In genomic region chr10:6274040-6274439, GRCh38 we compare ENCODE assay signal across 13 cellular contexts.
DNase-seq lines count a peak whose midpoint lies in the region; ATAC-seq and TF ChIP-seq lines count a peak whose summit lies in the region.
"Had no signal": no experiment of that assay in that cellular context is flagged by ENCODE, and none has a peak within 500 bp of the region (broad histone marks: within the 10 kb centered on the region; RNA-seq: fewer than 3 reads in every experiment).

No MANE protein-coding gene starts in this region.

- intact Hi-C loops in activated CD4-positive, alpha-beta T cell treated with anti-CD3 and anti-CD28 coated beads, Interleukin-2, amount 10 ng/mL, durations not matched to agents 24 days and 14 days (cut with micrococcal nuclease), result loop anchor here (5.0 to 10.0 kb wide), 2 partner anchors 137 to 391 kb away; no protein-coding TSS in a partner anchor
- intact Hi-C loops in stomach (cut with DNase I; ENCODE audit: low total_unique reads), result no loop called here

- H3K4me2 ChIP-seq in hepatocyte, result no peak overlapping the region

- no peak for TF ChIP-seq POLR2A in stomach (IDR thresholded peaks at IDR 0.05)

- DNase-seq in activated CD4-positive, alpha-beta T cell treated with anti-CD3 and anti-CD28 coated beads, Interleukin-2, amount 10 ng/mL, durations not matched to agents 24 days and 14 days, result no peak
- no peak for DNase-seq in activated CD4-positive, alpha-beta T cell treated with anti-CD3 and anti-CD28 coated beads, Interleukin-2, amount 50 U/mL, for 4 hours
- DNase-seq in T-cell, result no peak
- DNase-seq in hepatocyte (ENCODE audit: low spot score), result no peak
- DNase-seq in stomach, result no peak
- DNase-seq in NCI-H2081 treated with DMSO at 0.1 percent for 48 hours (lab: John Stamatoyannopoulos, UW), result no peak
- DNase-seq in DMS153 (lab: John Stamatoyannopoulos, UW), result no peak
- no peak for DNase-seq in hepatic stellate cell (ENCODE audit: low spot score)
- DNase-seq: DND-41, H7, NCI-H2171, transverse colon had no signal

- WGBS in hepatocyte (ENCODE audit: low lambda C conversion rate, missing lambda C conversion rate), result 78% methylated on average over 4 of the region's 4 CpGs
- WGBS in stomach, 5 donors, result 78 to 89% (median 81%) methylated on average over 4 of the region's 4 CpGs

- no peak for ATAC-seq in T-cell (replicated peaks in 1 of 4)

- no peak overlapping the region for H3K4me3 Mint-ChIP-seq in activated CD4-positive, alpha-beta T cell treated with anti-CD3 and anti-CD28 coated beads, Interleukin-2, amount 10 ng/mL, durations not matched to agents 24 days and 14 days
- no peak overlapping the region for H3K4me3 Mint-ChIP-seq in T-cell
- H3K4me3 Mint-ChIP-seq: brain had no signal

- peak overlapping the region; percentile 95 for H3K27ac Mint-ChIP-seq in activated CD4-positive, alpha-beta T cell treated with anti-CD3 and anti-CD28 coated beads, Interleukin-2, amount 10 ng/mL, durations not matched to agents 24 days and 14 days
- peak overlapping the region; percentile 96 to 97 for H3K27ac Mint-ChIP-seq in T-cell

- H3K27ac ChIP-seq in hepatocyte, result peak overlapping the region; percentile 71
- peak overlapping the region in 3 of 5 donors; percentile 78 to 88 (median 87) for H3K27ac ChIP-seq in stomach

- CTCF ChIA-PET in T-cell (lab: Charles Lee), result no interaction called here

- peaks cover 4% of the 10 kb centered on the region for H3K9me3 Mint-ChIP-seq in activated CD4-positive, alpha-beta T cell treated with anti-CD3 and anti-CD28 coated beads, Interleukin-2, amount 10 ng/mL, durations not matched to agents 24 days and 14 days
- H3K9me3 Mint-ChIP-seq in T-cell, result no peaks in the 10 kb centered on the region

- H4K20me1 ChIP-seq in hepatocyte (ENCODE audit: insufficient read depth, poor library complexity, severe bottlenecking), result no peaks in the 10 kb centered on the region

- no peak overlapping the region for H2AFZ ChIP-seq in hepatocyte

- H3K9me3 ChIP-seq in hepatocyte (ENCODE audit: low read depth) (no peaks in the 10 kb centered on the region), stomach (no peaks in the 10 kb centered on the region)
- H3K9me3 ChIP-seq: transverse colon had no signal

- no peak for TF ChIP-seq EP300 in stomach (IDR thresholded peaks at IDR 0.05)

- H3K79me2 ChIP-seq in hepatocyte, result no peaks in the 10 kb centered on the region

- no peaks in the 10 kb centered on the region for H3K27me3 ChIP-seq in hepatocyte
- no peaks in the 10 kb centered on the region for H3K27me3 ChIP-seq in stomach
- H3K27me3 ChIP-seq: transverse colon had no signal

- H3K36me3 Mint-ChIP-seq in activated CD4-positive, alpha-beta T cell treated with anti-CD3 and anti-CD28 coated beads, Interleukin-2, amount 10 ng/mL, durations not matched to agents 24 days and 14 days (ENCODE audit: low read depth), result peaks cover 15% of the 10 kb centered on the region
- H3K36me3 Mint-ChIP-seq in T-cell, result peaks cover 2% of the 10 kb centered on the region

- H3K9me2 ChIP-seq in hepatocyte (replicated peaks; ENCODE audit: insufficient read depth), result no peaks in the 10 kb centered on the region

- H3K4me3 ChIP-seq in hepatocyte (no peak overlapping the region), stomach (no peak overlapping the region)
- H3K4me3 ChIP-seq: transverse colon had no signal

- H3K4me1 ChIP-seq in hepatocyte (ENCODE audit: insufficient read depth) (peaks cover 16% of the 10 kb centered on the region), stomach (peaks cover 15 to 60% (median 21%) of the 10 kb centered on the region in 4 donors)

- POLR2A ChIA-PET in T-cell (lab: Charles Lee), result interaction anchor here in 1 of 2 donors (0.6 to 0.9 kb wide), 2 partner anchors 8 to 128 kb away, joined by 3 to 5 read pairs; no protein-coding TSS in a partner anchor

- TF ChIP-seq CTCF in hepatocyte (IDR thresholded peaks at IDR 0.05; ENCODE audit: poor library complexity) (no peak), stomach (IDR thresholded peaks at IDR 0.05) (no peak)

- H3K36me3 ChIP-seq in hepatocyte (replicated peaks; ENCODE audit: insufficient read depth, low read depth), result no peaks in the 10 kb centered on the region
- H3K36me3 ChIP-seq in stomach, result no peaks in the 10 kb centered on the region
- H3K36me3 ChIP-seq: transverse colon had no signal

- no peaks in the 10 kb centered on the region for H3K27me3 Mint-ChIP-seq in activated CD4-positive, alpha-beta T cell treated with anti-CD3 and anti-CD28 coated beads, Interleukin-2, amount 10 ng/mL, durations not matched to agents 24 days and 14 days
- no peaks in the 10 kb centered on the region for H3K27me3 Mint-ChIP-seq in T-cell
- H3K27me3 Mint-ChIP-seq: brain had no signal

- peaks cover 65% of the 10 kb centered on the region for H3K4me1 Mint-ChIP-seq in activated CD4-positive, alpha-beta T cell treated with anti-CD3 and anti-CD28 coated beads, Interleukin-2, amount 10 ng/mL, durations not matched to agents 24 days and 14 days
- peaks cover 38 to 62% (median 58%) of the 10 kb centered on the region in 3 donors for H3K4me1 Mint-ChIP-seq in T-cell
